Comparison of ENCODE assay signal across 21 cellular contexts in genomic region chr10:1724921-1725320, GRCh38. TPM values are rescaled to one million over a fixed set of nuclear protein-coding genes. Genes with fewer than 3 reads are reported as not detected.
DNase-seq lines count a peak whose midpoint lies in the region; ATAC-seq, FAIRE-seq and TF ChIP-seq lines count a peak whose summit lies in the region.
"Had no signal": no experiment of that assay in that cellular context is flagged by ENCODE, and none has a peak within 500 bp of the region (broad histone marks: within the 10 kb centered on the region; RNA-seq: fewer than 3 reads in every experiment).

No MANE protein-coding gene starts in this region.

- H3K27ac ChIP-seq in RWPE2 (ENCODE audit: poor library complexity, severe bottlenecking) (no peak overlapping the region), endodermal cell (ENCODE audit: low read depth, low read length) (peak overlapping the region; percentile 10), keratinocyte (ENCODE audit: control insufficient read depth, insufficient read depth, low read length) (peak overlapping the region; percentile 25), ovary (no peak overlapping the region), esophagus muscularis mucosa (replicated peaks in 1 of 4) (no peak overlapping the region)
- H3K27ac ChIP-seq: A549, C4-2B, GM23248 had no signal

- TF ChIP-seq CTCF in RWPE2 (IDR thresholded peaks at IDR 0.05; ENCODE audit: poor library complexity, severe bottlenecking) (no peak), endodermal cell (conservative IDR thresholded peaks at IDR 0.05) (no peak), keratinocyte (optimal IDR thresholded peaks at IDR 0.05 in 1 of 3, IDR thresholded peaks at IDR 0.05 in 1 of 3, conservative IDR thresholded peaks at IDR 0.05 in 1 of 3; ENCODE audit: extremely low read depth in 1 of 3, insufficient read depth in 2 of 3, low read length in 3 of 3) (no peak), ovary (IDR thresholded peaks at IDR 0.05) (no peak), esophagus muscularis mucosa (IDR thresholded peaks at IDR 0.05) (no peak)

- TF ChIP-seq EP300 in ovary (IDR thresholded peaks at IDR 0.05) (no peak), esophagus muscularis mucosa (IDR thresholded peaks at IDR 0.05) (no peak)

- intact Hi-C loops in ovary (cut with DNase I) (no loop called here), esophagus muscularis mucosa (cut with DNase I) (no loop called here)

- H3K27me3 Mint-ChIP-seq in endodermal cell (ENCODE audit: insufficient read depth), result no peaks in the 10 kb centered on the region

- H3K4me1 Mint-ChIP-seq in endodermal cell, result no peaks in the 10 kb centered on the region
- H3K4me1 Mint-ChIP-seq: CD4-positive, alpha-beta memory T cell; H9 had no signal

- no peaks in the 10 kb centered on the region for H4K20me1 ChIP-seq in keratinocyte (ENCODE audit: control insufficient read depth, extremely low read depth, insufficient read depth, low read length)

- DNase-seq in NCI-H526 (lab: John Stamatoyannopoulos, UW) (peak; percentile 38 to 65), RWPE2 (ENCODE audit: low spot score) (no peak), endodermal cell (no peak), keratinocyte (ENCODE audit: low read depth, low spot score) (peak; percentile 1), ovary (no peak), esophagus muscularis mucosa (ENCODE audit: extremely low spot score) (no peak), T1000 (lab: John Stamatoyannopoulos, UW) (no peak)
- DNase-seq: BE2C; Caco-2; CD4-positive, alpha-beta memory T cell; DMS53; GF-D8; GM23248; H9 had no signal

- no peaks in the 10 kb centered on the region for H3K9me1 ChIP-seq in keratinocyte (ENCODE audit: control insufficient read depth, extremely low read depth, insufficient read depth, low read length)

- H2AFZ ChIP-seq in keratinocyte (ENCODE audit: control insufficient read depth, low read length), result peak overlapping the region; percentile 63
- H2AFZ ChIP-seq: GM23248 had no signal

- ATAC-seq in RWPE2 (ENCODE audit: low read depth), result peak; percentile 52
- no peak for ATAC-seq in GM21529 (IDR thresholded peaks at IDR 0.05; ENCODE audit: unreplicated experiment)
- ATAC-seq: A549 had no signal

- H3K4me1 ChIP-seq in RWPE2 (ENCODE audit: insufficient read depth, poor library complexity, severe bottlenecking) (no peaks in the 10 kb centered on the region), endodermal cell (ENCODE audit: control insufficient read depth, insufficient read depth, low read length) (no peaks in the 10 kb centered on the region), keratinocyte (ENCODE audit: control insufficient read depth, extremely low read depth, insufficient read depth, low read length) (peaks cover 5% of the 10 kb centered on the region), ovary (ENCODE audit: insufficient read depth) (no peaks in the 10 kb centered on the region), esophagus muscularis mucosa (no peaks in the 10 kb centered on the region)
- H3K4me1 ChIP-seq: A549, BE2C, Caco-2 had no signal

- H3K27me3 ChIP-seq in RWPE2 (ENCODE audit: insufficient read depth, poor library complexity, severe bottlenecking) (peaks cover 23% of the 10 kb centered on the region), endodermal cell (ENCODE audit: control insufficient read depth, insufficient read depth, low read length, poor library complexity, severe bottlenecking) (no peaks in the 10 kb centered on the region), keratinocyte (ENCODE audit: control insufficient read depth, extremely low read depth, insufficient read depth, low read length) (no peaks in the 10 kb centered on the region), ovary (no peaks in the 10 kb centered on the region), esophagus muscularis mucosa (peaks cover 0 to 41% (median 0%) of the 10 kb centered on the region in 4 donors)

- H3K36me3 ChIP-seq in RWPE2 (ENCODE audit: low read depth) (no peaks in the 10 kb centered on the region), endodermal cell (ENCODE audit: control insufficient read depth, insufficient read depth, low read length) (no peaks in the 10 kb centered on the region), keratinocyte (ENCODE audit: control insufficient read depth in 2 of 2, extremely low read depth in 1 of 2, insufficient read depth in 2 of 2, low read length in 2 of 2) (no peaks in the 10 kb centered on the region), ovary (no peaks in the 10 kb centered on the region), esophagus muscularis mucosa (no peaks in the 10 kb centered on the region)
- H3K36me3 ChIP-seq: BE2C had no signal

- H3K79me2 ChIP-seq in keratinocyte (ENCODE audit: control insufficient read depth, insufficient read depth, low read length), result no peaks in the 10 kb centered on the region

- no peak overlapping the region for H3K9ac ChIP-seq in endodermal cell (ENCODE audit: extremely low read depth, low read length, poor library complexity, severe bottlenecking)
- no peak overlapping the region for H3K9ac ChIP-seq in keratinocyte (ENCODE audit: control insufficient read depth, extremely low read depth, insufficient read depth, low read length)
- H3K9ac ChIP-seq: GM23248 had no signal

- FAIRE-seq in keratinocyte (lab: Jason Lieb, UNC), result peak; percentile 81
- FAIRE-seq: A549, GM18507 had no signal

- no peak overlapping the region for H3K4me2 ChIP-seq in keratinocyte (ENCODE audit: control insufficient read depth, extremely low read depth, insufficient read depth, low read depth, low read length)
- H3K4me2 ChIP-seq: A549 had no signal

- H3K4me3 Mint-ChIP-seq in endodermal cell, result no peak overlapping the region
- H3K4me3 Mint-ChIP-seq: CD4-positive, alpha-beta memory T cell; H9; IgD-negative memory B cell had no signal

- no peaks in the 10 kb centered on the region for H3K36me3 Mint-ChIP-seq in endodermal cell (ENCODE audit: low read depth)
- H3K36me3 Mint-ChIP-seq: CD4-positive, alpha-beta memory T cell; IgD-negative memory B cell had no signal

- dilution Hi-C loops in keratinocyte (cut with MboI; ENCODE audit: extremely low pct_ligation_motif_present, low sequenced_read_pairs), result no loop called here

- TF ChIP-seq POLR2A in ovary (IDR thresholded peaks at IDR 0.05) (no peak), esophagus muscularis mucosa (IDR thresholded peaks at IDR 0.05; ENCODE audit: low read depth) (no peak)

- 90 to 95% methylated on average over 11 to 13 of the region's 13 CpGs for WGBS in endodermal cell (ENCODE audit: insufficient coverage in 1 of 2, insufficient read length in 1 of 2), 2 experiments
- WGBS in ovary, 3 donors, result 91 to 93% (median 92%) methylated on average over 13 of the region's 13 CpGs
- 88% methylated on average over 13 of the region's 13 CpGs for WGBS in esophagus muscularis mucosa

- H3K9me3 Mint-ChIP-seq in endodermal cell, result no peaks in the 10 kb centered on the region
- H3K9me3 Mint-ChIP-seq: CD4-positive, alpha-beta memory T cell; H9; IgD-negative memory B cell had no signal

- H3K4me3 ChIP-seq in RWPE2 (ENCODE audit: severe bottlenecking) (no peak overlapping the region), endodermal cell (ENCODE audit: low read length) (no peak overlapping the region), keratinocyte (ENCODE audit: control insufficient read depth in 2 of 3, extremely low read depth in 1 of 3, insufficient read depth in 2 of 3, low read depth in 1 of 3, low read length in 3 of 3) (no peak overlapping the region), ovary (no peak overlapping the region), esophagus muscularis mucosa (no peak overlapping the region)
- H3K4me3 ChIP-seq: A549, GM23248 had no signal

- H3K27ac Mint-ChIP-seq in endodermal cell, result no peak overlapping the region
- H3K27ac Mint-ChIP-seq: CD4-positive, alpha-beta memory T cell; IgD-negative memory B cell had no signal

- H3K9me3 ChIP-seq in RWPE2 (ENCODE audit: severe bottlenecking), result no peaks in the 10 kb centered on the region
- H3K9me3 ChIP-seq in endodermal cell (ENCODE audit: control insufficient read depth, low read length), result no peaks in the 10 kb centered on the region
- no peaks in the 10 kb centered on the region for H3K9me3 ChIP-seq in keratinocyte (ENCODE audit: control insufficient read depth, low read depth, low read length)
- H3K9me3 ChIP-seq in ovary, result no peaks in the 10 kb centered on the region
- H3K9me3 ChIP-seq in esophagus muscularis mucosa, result no peaks in the 10 kb centered on the region
- H3K9me3 ChIP-seq: A549, BE2C, Caco-2 had no signal

RNA-seq across cellular contexts. Expression of gene ADARB2, which starts 12.4 kb away (rescaled TPM):
- total RNA-seq in endodermal cell, result 1 to 10 TPM; 1.1 to 1.8 TPM
- 2.0 TPM for polyA plus RNA-seq in endodermal cell (2013, experiment 1 of 2)
- 2.1 TPM for polyA plus RNA-seq in endodermal cell (2013, experiment 2 of 2)
- polyA plus RNA-seq in keratinocyte, result 0.06 to 0.13 TPM in 2 of 3 replicates, not detected in the other
- not detected for polyA plus RNA-seq in keratinocyte (2011; ENCODE audit: low read depth)
- 0.04 TPM in 1 of 2 replicates, not detected in the other for polyA plus RNA-seq in keratinocyte (2011; cell fraction: cytosol; rRNA removed)
- polyA plus RNA-seq in keratinocyte (2011; cell fraction: nucleus; rRNA removed), result 0.03 and 0.24 TPM in 2 replicates
- polyA plus RNA-seq in keratinocyte (2012; ENCODE audit: low replicate concordance), result not detected in 2 replicates
- polyA minus RNA-seq in keratinocyte, result 0.03 to 0.43 TPM (median 0.06 TPM) in 3 replicates
- not detected for polyA minus RNA-seq in keratinocyte (2011; cell fraction: cytosol; rRNA and poly(A)+ RNA removed)
- 0.08 TPM in 1 of 2 replicates, not detected in the other for polyA minus RNA-seq in keratinocyte (2011; cell fraction: nucleus; rRNA and poly(A)+ RNA removed)
- 1 to 10 TPM in 2 of 7 donors, under 1 TPM in 3, not detected in 2; 0.12 to 2.0 (median 0.36) TPM for total RNA-seq in ovary
- under 1 TPM; 0.22 to 0.63 TPM for polyA plus RNA-seq in ovary
- total RNA-seq in esophagus muscularis mucosa, result 1 to 10 TPM; 2.3 to 3.7 (median 2.6) TPM
- total RNA-seq: GM23248, HT1080 had no signal
- polyA plus RNA-seq: A549; AG04450; CD4-positive, alpha-beta memory T cell; GM23248; IgD-negative memory B cell had no signal

Comparison
In these comparisons a context has a peak if more than half of its experiments do, and no peak if none do; other contexts are left out.
1. DNase-seq: peak in NCI-H526 (2 of 2) and keratinocyte (single experiment); none in RWPE2 (single experiment), endodermal cell (single experiment), ovary (0 of 5), esophagus muscularis mucosa (single experiment) and T1000 (single experiment).
2. H3K27ac ChIP-seq: peak in endodermal cell (single experiment) and keratinocyte (single experiment); none in RWPE2 (single experiment), ovary (0 of 2) and esophagus muscularis mucosa (0 of 4).